Comparison of ENCODE assay signal across 26 cellular contexts in genomic region chr4:187782425-187782824, GRCh38.
"Had no signal": no experiment of that assay in that cellular context is flagged by ENCODE, and none has a peak within 500 bp of the region (broad histone marks: within the 10 kb centered on the region; RNA-seq: fewer than 3 reads in every experiment).

No MANE protein-coding gene starts in this region.

- H3K9me3 Mint-ChIP-seq: activated CD4-positive, alpha-beta T cell treated with anti-CD3 and anti-CD28 coated beads, Interleukin-2, amount 10 ng/mL, durations not matched to agents 24 days and 14 days had no signal

- ATAC-seq: activated naive CD8-positive, alpha-beta T cell treated with anti-CD3 and anti-CD28 coated beads, Interleukin-2, amount 50 U/mL, for 24 hours; activated T-cell treated with anti-CD3 and anti-CD28 coated beads, Interleukin-2, amount 50 U/mL, for 4 hours; activated T-helper 17 cell treated with anti-CD3 and anti-CD28 coated beads, Interleukin-2, amount 50 U/mL, for 72 hours; esophagus mucosa; left ventricle myocardium superior; naive thymus-derived CD8-positive, alpha-beta T cell; stimulated activated naive CD8-positive, alpha-beta T cell treated with anti-CD3 and anti-CD28 coated beads, Interleukin-15, Interleukin-2, amounts not matched to agents 100 U/mL and 50 U/mL, for 24 hours had no signal

- DNase-seq: activated CD4-positive, alpha-beta memory T cell treated with anti-CD3 and anti-CD28 coated beads, Interleukin-2, amount 10 ng/mL, durations not matched to agents 7 days and 5 days; activated CD4-positive, alpha-beta T cell treated with anti-CD3 and anti-CD28 coated beads, Interleukin-2, amount 10 ng/mL, durations not matched to agents 24 days and 14 days; activated CD4-positive, CD25-positive, alpha-beta regulatory T cell treated with anti-CD3 and anti-CD28 coated beads, Interleukin-2, amount 50 U/mL, for 72 hours; activated CD8-positive, alpha-beta memory T cell treated with anti-CD3 and anti-CD28 coated beads, Interleukin-2, amount 50 U/mL, for 48 hours; activated naive CD8-positive, alpha-beta T cell treated with anti-CD3 and anti-CD28 coated beads, Interleukin-2, amount 50 U/mL, for 24 hours; activated T-cell treated with anti-CD3 and anti-CD28 coated beads, Interleukin-2, amount 50 U/mL, for 4 hours; amygdala; caudate nucleus; cortex of kidney; foreskin fibroblast; head of caudate nucleus; hippocampal formation; immature natural killer cell; left ventricle myocardium superior; naive thymus-derived CD8-positive, alpha-beta T cell; stimulated activated CD4-positive, alpha-beta T cell treated with anti-CD3 and anti-CD28 coated beads, Interleukin-15, amount 100 ng/mL, for 24 hours; stimulated activated naive CD8-positive, alpha-beta T cell treated with anti-CD3 and anti-CD28 coated beads, Interleukin-15, Interleukin-2, amounts not matched to agents 100 U/mL and 50 U/mL, for 24 hours; SW 1271; T-helper 9 cell; trophoblast cell; WERI-Rb-1 had no signal

- H3K27ac ChIP-seq: thoracic aorta, WERI-Rb-1 had no signal

- H3K4me3 Mint-ChIP-seq: activated CD4-positive, alpha-beta memory T cell treated with anti-CD3 and anti-CD28 coated beads, Interleukin-2, amount 10 ng/mL, durations not matched to agents 7 days and 5 days; activated CD4-positive, alpha-beta T cell treated with anti-CD3 and anti-CD28 coated beads, Interleukin-2, amount 10 ng/mL, durations not matched to agents 24 days and 14 days; activated naive CD4-positive, alpha-beta T cell treated with anti-CD3 and anti-CD28 coated beads, Interleukin-2, amount 50 U/mL, for 24 hours; activated naive CD8-positive, alpha-beta T cell treated with anti-CD3 and anti-CD28 coated beads, Interleukin-2, amount 50 U/mL, for 24 hours; activated T-cell treated with anti-CD3 and anti-CD28 coated beads, Interleukin-2, amount 50 U/mL, for 4 hours; activated T-helper 17 cell treated with anti-CD3 and anti-CD28 coated beads, Interleukin-2, amount 50 U/mL, for 72 hours; immature natural killer cell; naive thymus-derived CD8-positive, alpha-beta T cell; T-helper 1 cell treated with Interleukin-12 subunit alpha and Interleukin-12 subunit beta and Interleukin-4 antibody, amounts not matched to agents 30 μg/mL and 1 μg/mL, for 36 hours had no signal

- H3K9me3 ChIP-seq: thoracic aorta had no signal

- H3K27me3 Mint-ChIP-seq: activated CD4-positive, alpha-beta memory T cell treated with anti-CD3 and anti-CD28 coated beads, Interleukin-2, amount 10 ng/mL, durations not matched to agents 7 days and 5 days; activated CD4-positive, alpha-beta T cell treated with anti-CD3 and anti-CD28 coated beads, Interleukin-2, amount 10 ng/mL, durations not matched to agents 24 days and 14 days; activated naive CD4-positive, alpha-beta T cell treated with anti-CD3 and anti-CD28 coated beads, Interleukin-2, amount 50 U/mL, for 24 hours; activated naive CD8-positive, alpha-beta T cell treated with anti-CD3 and anti-CD28 coated beads, Interleukin-2, amount 50 U/mL, for 24 hours; activated T-helper 17 cell treated with anti-CD3 and anti-CD28 coated beads, Interleukin-2, amount 50 U/mL, for 72 hours; naive thymus-derived CD8-positive, alpha-beta T cell had no signal

- H3K4me3 ChIP-seq: thoracic aorta had no signal

- H3K4me1 Mint-ChIP-seq: activated CD4-positive, alpha-beta memory T cell treated with anti-CD3 and anti-CD28 coated beads, Interleukin-2, amount 10 ng/mL, durations not matched to agents 7 days and 5 days; activated CD4-positive, alpha-beta T cell treated with anti-CD3 and anti-CD28 coated beads, Interleukin-2, amount 10 ng/mL, durations not matched to agents 24 days and 14 days; activated naive CD4-positive, alpha-beta T cell treated with anti-CD3 and anti-CD28 coated beads, Interleukin-2, amount 50 U/mL, for 24 hours; activated naive CD8-positive, alpha-beta T cell treated with anti-CD3 and anti-CD28 coated beads, Interleukin-2, amount 50 U/mL, for 24 hours; activated T-helper 17 cell treated with anti-CD3 and anti-CD28 coated beads, Interleukin-2, amount 50 U/mL, for 72 hours; immature natural killer cell; naive thymus-derived CD8-positive, alpha-beta T cell had no signal

- H3K36me3 Mint-ChIP-seq: activated naive CD4-positive, alpha-beta T cell treated with anti-CD3 and anti-CD28 coated beads, Interleukin-2, amount 50 U/mL, for 24 hours; immature natural killer cell had no signal

- H3K36me3 ChIP-seq: thoracic aorta, WERI-Rb-1 had no signal

- H3K27ac Mint-ChIP-seq: activated CD4-positive, alpha-beta memory T cell treated with anti-CD3 and anti-CD28 coated beads, Interleukin-2, amount 10 ng/mL, durations not matched to agents 7 days and 5 days; activated CD4-positive, alpha-beta T cell treated with anti-CD3 and anti-CD28 coated beads, Interleukin-2, amount 10 ng/mL, durations not matched to agents 24 days and 14 days; activated naive CD4-positive, alpha-beta T cell treated with anti-CD3 and anti-CD28 coated beads, Interleukin-2, amount 50 U/mL, for 24 hours; activated naive CD8-positive, alpha-beta T cell treated with anti-CD3 and anti-CD28 coated beads, Interleukin-2, amount 50 U/mL, for 24 hours; activated T-helper 17 cell treated with anti-CD3 and anti-CD28 coated beads, Interleukin-2, amount 50 U/mL, for 72 hours; immature natural killer cell; naive thymus-derived CD8-positive, alpha-beta T cell; T-helper 1 cell treated with Interleukin-12 subunit alpha and Interleukin-12 subunit beta and Interleukin-4 antibody, amounts not matched to agents 30 μg/mL and 1 μg/mL, for 36 hours had no signal
